Comparison of ENCODE assay signal across 1 cellular context in the genomic region with DNA sequence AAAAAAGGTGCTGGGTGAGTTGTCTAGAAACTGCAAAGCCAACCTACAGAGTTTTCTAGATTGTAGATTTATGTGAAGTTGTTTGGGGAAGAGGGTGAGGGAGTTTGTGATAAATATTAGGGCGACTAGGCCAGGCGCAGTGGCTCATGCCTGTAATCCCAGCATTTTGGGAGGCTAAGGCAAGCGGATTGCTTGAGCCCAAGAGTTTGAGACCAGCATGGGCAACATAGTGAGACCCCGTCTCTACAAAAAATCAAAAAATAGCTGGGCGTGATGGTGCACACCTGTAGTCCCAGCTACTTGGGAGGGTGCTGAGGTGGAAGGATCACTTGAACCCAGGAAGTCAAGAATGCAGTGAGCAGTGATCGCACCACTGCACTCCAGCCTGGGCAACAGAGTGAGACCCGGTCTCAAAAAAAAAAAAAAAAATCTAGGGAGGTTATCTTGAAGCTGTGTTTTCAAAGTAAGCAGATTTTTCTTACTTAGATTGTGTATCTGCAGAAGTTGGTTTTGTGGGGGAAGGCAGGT.
A peak's percentile ranks its signal among the peaks of the same experiment; 100 is the strongest.
TF ChIP-seq lines count a peak whose summit lies in the region.

No MANE protein-coding gene starts in this region.

TF ChIP-seq in GM12878, 131 proteins besides CTCF, POLR2A, EP300 and RAD21:
- no peak for TF ChIP-seq ZNF622 (IDR thresholded peaks at IDR 0.05)
- TF ChIP-seq, protein P1, sequence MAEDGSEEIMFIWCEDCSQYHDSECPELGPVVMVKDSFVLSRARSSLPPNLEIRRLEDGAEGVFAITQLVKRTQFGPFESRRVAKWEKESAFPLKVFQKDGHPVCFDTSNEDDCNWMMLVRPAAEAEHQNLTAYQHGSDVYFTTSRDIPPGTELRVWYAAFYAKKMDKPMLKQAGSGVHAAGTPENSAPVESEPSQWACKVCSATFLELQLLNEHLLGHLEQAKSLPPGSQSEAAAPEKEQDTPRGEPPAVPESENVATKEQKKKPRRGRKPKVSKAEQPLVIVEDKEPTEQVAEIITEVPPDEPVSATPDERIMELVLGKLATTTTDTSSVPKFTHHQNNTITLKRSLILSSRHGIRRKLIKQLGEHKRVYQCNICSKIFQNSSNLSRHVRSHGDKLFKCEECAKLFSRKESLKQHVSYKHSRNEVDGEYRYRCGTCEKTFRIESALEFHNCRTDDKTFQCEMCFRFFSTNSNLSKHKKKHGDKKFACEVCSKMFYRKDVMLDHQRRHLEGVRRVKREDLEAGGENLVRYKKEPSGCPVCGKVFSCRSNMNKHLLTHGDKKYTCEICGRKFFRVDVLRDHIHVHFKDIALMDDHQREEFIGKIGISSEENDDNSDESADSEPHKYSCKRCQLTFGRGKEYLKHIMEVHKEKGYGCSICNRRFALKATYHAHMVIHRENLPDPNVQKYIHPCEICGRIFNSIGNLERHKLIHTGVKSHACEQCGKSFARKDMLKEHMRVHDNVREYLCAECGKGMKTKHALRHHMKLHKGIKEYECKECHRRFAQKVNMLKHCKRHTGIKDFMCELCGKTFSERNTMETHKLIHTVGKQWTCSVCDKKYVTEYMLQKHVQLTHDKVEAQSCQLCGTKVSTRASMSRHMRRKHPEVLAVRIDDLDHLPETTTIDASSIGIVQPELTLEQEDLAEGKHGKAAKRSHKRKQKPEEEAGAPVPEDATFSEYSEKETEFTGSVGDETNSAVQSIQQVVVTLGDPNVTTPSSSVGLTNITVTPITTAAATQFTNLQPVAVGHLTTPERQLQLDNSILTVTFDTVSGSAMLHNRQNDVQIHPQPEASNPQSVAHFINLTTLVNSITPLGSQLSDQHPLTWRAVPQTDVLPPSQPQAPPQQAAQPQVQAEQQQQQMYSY (CRISPR knock-in tag; IDR thresholded peaks at IDR 0.05) = no peak
- TF ChIP-seq JUNB (IDR thresholded peaks at IDR 0.05) = 0 out of 2 replicates have a peak, but pooled peaks have one; percentile 3
- peak; percentile 12; the same call in 1 of the 2 replicates for TF ChIP-seq ATF7 (IDR thresholded peaks at IDR 0.05; ENCODE audit: low read depth)
- TF ChIP-seq ZNF384 (IDR thresholded peaks at IDR 0.05; ENCODE audit: borderline replicate concordance, low read depth, low read length) = peak; percentile 27; the same call in 1 of the 2 replicates
